Comparison of ENCODE assay signal across 20 cellular contexts in genomic region chr2:191870744-191871143, GRCh38. TPM values are rescaled to one million over a fixed set of nuclear protein-coding genes. Genes with fewer than 3 reads are reported as not detected.
A peak's percentile ranks its signal among the peaks of the same experiment; 100 is the strongest.
DNase-seq lines count a peak whose midpoint lies in the region; ATAC-seq, FAIRE-seq and TF ChIP-seq lines count a peak whose summit lies in the region.
"Had no signal": no experiment of that assay in that cellular context is flagged by ENCODE, and none has a peak within 500 bp of the region (broad histone marks: within the 10 kb centered on the region; RNA-seq: fewer than 3 reads in every experiment).

No MANE protein-coding gene starts in this region.

- no peak overlapping the region for H4K8ac ChIP-seq in H1 (ENCODE audit: extremely low read depth, insufficient read depth, low read length)

- H3K4me2 ChIP-seq in OCI-LY3 (ENCODE audit: low read length) (no peak overlapping the region), H1 (ENCODE audit: insufficient read depth in 1 of 2, low read depth in 2 of 2, low read length in 2 of 2) (no peak overlapping the region)
- H3K4me2 ChIP-seq: KMS-11 had no signal

- H3K79me1 ChIP-seq in H1 (ENCODE audit: low read depth, low read length) = no peaks in the 10 kb centered on the region

- H2BK5ac ChIP-seq in H1 (ENCODE audit: low read depth, low read length) = no peak overlapping the region

- H2BK12ac ChIP-seq in H1 (ENCODE audit: low read depth, low read length) = no peak overlapping the region

- no peaks in the 10 kb centered on the region for H3K9me3 Mint-ChIP-seq in MCF 10A (ENCODE audit: unreplicated experiment)
- no peaks in the 10 kb centered on the region for H3K9me3 Mint-ChIP-seq in type B pancreatic cell
- no peaks in the 10 kb centered on the region for H3K9me3 Mint-ChIP-seq in CD8-positive, alpha-beta memory T cell
- H3K9me3 Mint-ChIP-seq: activated CD4-positive, alpha-beta memory T cell treated with anti-CD3 and anti-CD28 coated beads, Interleukin-2, amount 10 ng/mL, durations not matched to agents 7 days and 5 days; activated T-helper 2 cell treated with anti-CD3 and anti-CD28 coated beads, Interferon-gamma antibody, Interleukin-2, Interleukin-4, amounts not matched to agents 10 μg/mL and 5 μg/mL and 100 μg/mL, durations not matched to agents 14 hours and 24 hours and 36 hours; natural killer cell; stimulated activated naive B cell treated with anti-CD40 and anti-IgM and Interleukin-4, amounts not matched to agents 10 μg/mL and 1 μg/mL and 100 μg/mL, for 72 hours had no signal

- H3K4me3 Mint-ChIP-seq in MCF 10A (ENCODE audit: unreplicated experiment) (no peak overlapping the region), type B pancreatic cell (no peak overlapping the region)
- H3K4me3 Mint-ChIP-seq in CD8-positive, alpha-beta memory T cell = no peak overlapping the region
- H3K4me3 Mint-ChIP-seq: activated CD4-positive, alpha-beta memory T cell treated with anti-CD3 and anti-CD28 coated beads, Interleukin-2, amount 10 ng/mL, durations not matched to agents 7 days and 5 days; natural killer cell; stimulated activated naive B cell treated with anti-CD40 and anti-IgM and Interleukin-4, amounts not matched to agents 10 μg/mL and 1 μg/mL and 100 μg/mL, for 72 hours had no signal

- POLR2A ChIA-PET in MCF 10A (lab: Yijun Ruan, JAX) = interaction anchor here (0.6 to 10.7 kb wide), 9 partner anchors 12 to 293 kb away, joined by 3 to 110 read pairs (median 4); partner anchors contain the start of gene CAVIN2
- POLR2A ChIA-PET in H1 (lab: Charles Lee; ENCODE audit: partially characterized antibody) = no interaction called here
- POLR2A ChIA-PET in CD8-positive, alpha-beta memory T cell (lab: Charles Lee) = interaction anchor here (0.7 kb wide), 1 partner anchor 1501 kb away, joined by 4 read pairs; no protein-coding TSS in a partner anchor

- intact Hi-C loops in MCF 10A (cut with micrococcal nuclease) (no loop called here), breast epithelium (cut with DNase I; ENCODE audit: low total_unique reads) (no loop called here), tibial artery (cut with DNase I; ENCODE audit: low total_unique reads) (no loop called here)

- no peak overlapping the region for H3K18ac ChIP-seq in H1 (ENCODE audit: extremely low read depth, low read length)

- no peak overlapping the region for H3K23ac ChIP-seq in H1 (ENCODE audit: insufficient read length)

- no peak for DNase-seq in MCF 10A (ENCODE audit: unreplicated experiment)
- DNase-seq in breast epithelium (ENCODE audit: low spot score in 2 of 2) = no peak
- DNase-seq in H1 (ENCODE audit: low read depth in 1 of 2, low spot score in 2 of 2) = no peak
- no peak for DNase-seq in type B pancreatic cell (ENCODE audit: extremely low spot score, unreplicated experiment)
- DNase-seq in CD8-positive, alpha-beta memory T cell = no peak
- no peak for DNase-seq in tibial artery
- DNase-seq: activated CD4-positive, alpha-beta memory T cell treated with anti-CD3 and anti-CD28 coated beads, Interleukin-2, amount 10 ng/mL, durations not matched to agents 7 days and 5 days; hippocampal formation; left lung; natural killer cell; NCI-H2171; right cardiac atrium; stimulated activated CD4-positive, alpha-beta T cell treated with anti-CD3 and anti-CD28 coated beads, Interleukin-4, amount 100 ng/mL, for 24 hours; stimulated activated naive B cell treated with anti-CD40 and anti-IgM and Interleukin-4, amounts not matched to agents 10 μg/mL and 1 μg/mL and 100 μg/mL, for 72 hours; T1000 had no signal

- H3K4me1 ChIP-seq in breast epithelium (peaks cover 0 to 7% of the 10 kb centered on the region in 2 donors), OCI-LY3 (ENCODE audit: low read length) (no peaks in the 10 kb centered on the region), H1 (replicated peaks in 1 of 4; ENCODE audit: control insufficient read depth in 3 of 4, insufficient read depth in 4 of 4, low read length in 3 of 4) (peaks cover 0 to 4% (median 0%) of the 10 kb centered on the region in 4 experiments; a peak in 1 of 7 replicates), tibial artery (peaks cover 0 to 21% (median 11%) of the 10 kb centered on the region in 4 donors)
- no peaks in the 10 kb centered on the region for H3K4me1 ChIP-seq in CD8-positive, alpha-beta memory T cell (ENCODE audit: insufficient read depth, low read length)

- TF ChIP-seq EP300 in H1 (IDR thresholded peaks at IDR 0.05; ENCODE audit: borderline replicate concordance in 1 of 2, low read depth in 2 of 2, low read length in 2 of 2) = no peak

- no peak overlapping the region for H2AK5ac ChIP-seq in H1 (ENCODE audit: low read depth, low read length)

- no peak overlapping the region for H3K14ac ChIP-seq in H1 (ENCODE audit: insufficient read length)

- no peak overlapping the region for H2BK20ac ChIP-seq in H1 (ENCODE audit: low read length)

- H2BK120ac ChIP-seq in H1 (replicated peaks; ENCODE audit: low read depth, low read length) = no peak overlapping the region

- H3K9ac ChIP-seq in OCI-LY3 (ENCODE audit: low read length) = no peak overlapping the region
- no peak overlapping the region for H3K9ac ChIP-seq in H1 (replicated peaks in 1 of 4; ENCODE audit: extremely low read depth in 1 of 4, low read depth in 3 of 4, low read length in 3 of 4)
- H3K9ac ChIP-seq: KMS-11 had no signal

- no peaks in the 10 kb centered on the region for H3K79me2 ChIP-seq in OCI-LY3 (ENCODE audit: low read length)
- no peaks in the 10 kb centered on the region for H3K79me2 ChIP-seq in H1 (ENCODE audit: control insufficient read depth in 1 of 2, insufficient read depth in 2 of 2, low read length in 2 of 2)

- no peak overlapping the region for H3K4ac ChIP-seq in H1 (replicated peaks; ENCODE audit: insufficient read length, low read depth, low read length)

- TF ChIP-seq RAD21 in H1 (IDR thresholded peaks at IDR 0.05 in 1 of 2, conservative IDR thresholded peaks at IDR 0.05 in 1 of 2; ENCODE audit: low read depth in 2 of 2, low read length in 2 of 2) = peak; percentile 31 to 55

- H3K36me3 ChIP-seq in breast epithelium = no peaks in the 10 kb centered on the region
- H3K36me3 ChIP-seq in OCI-LY3 (replicated peaks; ENCODE audit: low read depth, low read length) = no peaks in the 10 kb centered on the region
- H3K36me3 ChIP-seq in H1 (ENCODE audit: control insufficient read depth in 2 of 4, insufficient read depth in 4 of 4, low read length in 3 of 4) = no peaks in the 10 kb centered on the region
- no peaks in the 10 kb centered on the region for H3K36me3 ChIP-seq in CD8-positive, alpha-beta memory T cell (ENCODE audit: insufficient read depth, low read length)
- no peaks in the 10 kb centered on the region for H3K36me3 ChIP-seq in tibial artery
- H3K36me3 ChIP-seq: left lung, vagina had no signal

- H3K56ac ChIP-seq in H1 (replicated peaks; ENCODE audit: insufficient read length, low read depth, low read length) = no peak overlapping the region

- peak; percentile 19 for FAIRE-seq in H1 (lab: Jason Lieb, UNC)

- CTCF ChIA-PET in MCF 10A (lab: Yijun Ruan, JAX) = interaction anchor here (0.5 to 4.5 kb wide), 21 partner anchors 9 to 324 kb away, joined by 3 to 62 read pairs (median 5); partner anchors contain the start of genes CAVIN2 and TMEFF2
- CTCF ChIA-PET in H1 (lab: Charles Lee; ENCODE audit: partially characterized antibody) = interaction anchor here (0.7 to 5.4 kb wide), 52 partner anchors 9 to 1644 kb away, joined by 3 to 171 read pairs (median 5); partner anchors contain the start of genes CAVIN2 and TMEFF2
- CTCF ChIA-PET in CD8-positive, alpha-beta memory T cell (lab: Charles Lee) = no interaction called here

- no peak overlapping the region for H3K27ac ChIP-seq in breast epithelium
- H3K27ac ChIP-seq in OCI-LY3 (ENCODE audit: low read length) = no peak overlapping the region
- no peak overlapping the region for H3K27ac ChIP-seq in H1 (ENCODE audit: low read depth, low read length)
- no peak overlapping the region for H3K27ac ChIP-seq in CD8-positive, alpha-beta memory T cell (ENCODE audit: low read depth, low read length)
- no peak overlapping the region for H3K27ac ChIP-seq in tibial artery
- H3K27ac ChIP-seq: KMS-11, left lung, vagina had no signal

- no peak overlapping the region for H2BK15ac ChIP-seq in H1 (ENCODE audit: low read length)

- H3K36me3 Mint-ChIP-seq in MCF 10A (ENCODE audit: insufficient read depth, unreplicated experiment) (no peaks in the 10 kb centered on the region), type B pancreatic cell (no peaks in the 10 kb centered on the region)
- no peaks in the 10 kb centered on the region for H3K36me3 Mint-ChIP-seq in CD8-positive, alpha-beta memory T cell
- H3K36me3 Mint-ChIP-seq: natural killer cell; stimulated activated naive B cell treated with anti-CD40 and anti-IgM and Interleukin-4, amounts not matched to agents 10 μg/mL and 1 μg/mL and 100 μg/mL, for 72 hours had no signal

- H3K4me3 ChIP-seq in breast epithelium (no peak overlapping the region), OCI-LY3 (ENCODE audit: low read length) (no peak overlapping the region), H1 (ENCODE audit: extremely low read depth in 1 of 4, insufficient read depth in 2 of 4, low read depth in 3 of 4, low read length in 4 of 4) (no peak overlapping the region), tibial artery (no peak overlapping the region)
- no peak overlapping the region for H3K4me3 ChIP-seq in CD8-positive, alpha-beta memory T cell (ENCODE audit: low read length)
- H3K4me3 ChIP-seq: left lung, vagina had no signal

- no peak overlapping the region for H4K91ac ChIP-seq in H1 (replicated peaks; ENCODE audit: insufficient read length, low read length)

- H4K5ac ChIP-seq in H1 (ENCODE audit: insufficient read length, low read depth, low read length) = no peak overlapping the region

- H3K9me3 ChIP-seq in breast epithelium (no peaks in the 10 kb centered on the region), OCI-LY3 (ENCODE audit: insufficient read depth, low read length) (no peaks in the 10 kb centered on the region), H1 (ENCODE audit: insufficient read depth in 2 of 2, low read depth in 1 of 2, low read length in 1 of 2) (no peaks in the 10 kb centered on the region), tibial artery (no peaks in the 10 kb centered on the region)
- H3K9me3 ChIP-seq in CD8-positive, alpha-beta memory T cell (ENCODE audit: low read length) = no peaks in the 10 kb centered on the region
- H3K9me3 ChIP-seq: left lung, vagina had no signal

- no peaks in the 10 kb centered on the region for H3K27me3 Mint-ChIP-seq in MCF 10A (ENCODE audit: insufficient read depth, unreplicated experiment)
- no peaks in the 10 kb centered on the region for H3K27me3 Mint-ChIP-seq in type B pancreatic cell
- H3K27me3 Mint-ChIP-seq in CD8-positive, alpha-beta memory T cell = peaks cover 8 to 12% of the 10 kb centered on the region in 2 donors
- H3K27me3 Mint-ChIP-seq: stimulated activated naive B cell treated with anti-CD40 and anti-IgM and Interleukin-4, amounts not matched to agents 10 μg/mL and 1 μg/mL and 100 μg/mL, for 72 hours had no signal

- H3K27me3 ChIP-seq in breast epithelium (no peaks in the 10 kb centered on the region), OCI-LY3 (ENCODE audit: low read depth, low read length) (no peaks in the 10 kb centered on the region), H1 (replicated peaks in 1 of 4; ENCODE audit: control insufficient read depth in 3 of 4, extremely low read depth in 1 of 4, insufficient read depth in 3 of 4, low read length in 3 of 4) (no peaks in the 10 kb centered on the region), tibial artery (no peaks in the 10 kb centered on the region)
- no peaks in the 10 kb centered on the region for H3K27me3 ChIP-seq in CD8-positive, alpha-beta memory T cell (ENCODE audit: insufficient read depth, low read length, poor library complexity, severe bottlenecking)
- H3K27me3 ChIP-seq: left lung, vagina had no signal

- no TSS peak for BruUV-seq in MCF 10A (replicated peaks; lab: Mats Ljungman, UMichigan)

- no peaks in the 10 kb centered on the region for H3K23me2 ChIP-seq in H1 (ENCODE audit: low read depth, low read length)

- H2AFZ ChIP-seq in OCI-LY3 (ENCODE audit: low read depth, low read length) (no peak overlapping the region), H1 (ENCODE audit: low read length) (no peak overlapping the region)

- no peak for ATAC-seq in activated CD4-positive, CD25-positive, alpha-beta regulatory T cell treated with anti-CD3 and anti-CD28 coated beads, Interleukin-2, amount 50 U/mL, for 24 hours
- ATAC-seq: natural killer cell; right cardiac atrium; stimulated activated naive B cell treated with anti-CD40 and anti-IgM and Interleukin-4, amounts not matched to agents 10 μg/mL and 1 μg/mL and 100 μg/mL, for 72 hours had no signal

- TF ChIP-seq POLR2A in breast epithelium (IDR thresholded peaks at IDR 0.05) = no peak
- no peak for TF ChIP-seq POLR2A in H1 (IDR thresholded peaks at IDR 0.05; ENCODE audit: control extremely low read depth in 1 of 2, low read depth in 2 of 2, low read length in 2 of 2)

- H3K27ac Mint-ChIP-seq in MCF 10A (ENCODE audit: low read depth, unreplicated experiment) (no peak overlapping the region), type B pancreatic cell (no peak overlapping the region)
- H3K27ac Mint-ChIP-seq in CD8-positive, alpha-beta memory T cell = no peak overlapping the region
- H3K27ac Mint-ChIP-seq: activated CD4-positive, alpha-beta memory T cell treated with anti-CD3 and anti-CD28 coated beads, Interleukin-2, amount 10 ng/mL, durations not matched to agents 7 days and 5 days; activated T-helper 2 cell treated with anti-CD3 and anti-CD28 coated beads, Interferon-gamma antibody, Interleukin-2, Interleukin-4, amounts not matched to agents 10 μg/mL and 5 μg/mL and 100 μg/mL, durations not matched to agents 14 hours and 24 hours and 36 hours; natural killer cell; stimulated activated naive B cell treated with anti-CD40 and anti-IgM and Interleukin-4, amounts not matched to agents 10 μg/mL and 1 μg/mL and 100 μg/mL, for 72 hours had no signal

- H3K4me1 Mint-ChIP-seq in MCF 10A (ENCODE audit: insufficient read depth, unreplicated experiment) = peaks cover 37% of the 10 kb centered on the region
- H3K4me1 Mint-ChIP-seq in type B pancreatic cell (ENCODE audit: unreplicated experiment) = peaks cover 23% of the 10 kb centered on the region
- no peaks in the 10 kb centered on the region for H3K4me1 Mint-ChIP-seq in CD8-positive, alpha-beta memory T cell
- H3K4me1 Mint-ChIP-seq: activated CD4-positive, alpha-beta memory T cell treated with anti-CD3 and anti-CD28 coated beads, Interleukin-2, amount 10 ng/mL, durations not matched to agents 7 days and 5 days; natural killer cell had no signal

- TF ChIP-seq CTCF in MCF 10A (IDR thresholded peaks at IDR 0.05; ENCODE audit: unreplicated experiment) = peak; percentile 14
- TF ChIP-seq CTCF in breast epithelium (IDR thresholded peaks at IDR 0.05) = no peak
- TF ChIP-seq CTCF in OCI-LY3 (IDR thresholded peaks at IDR 0.05; ENCODE audit: low read depth, low read length) = peak; percentile 23; the same call in 1 of the 2 replicates
- peak in 2 of 3 experiments; percentile 43 to 61; a peak in 3 of 4 replicates for TF ChIP-seq CTCF in H1 (IDR thresholded peaks at IDR 0.05; ENCODE audit: control extremely low read depth in 1 of 3, insufficient read depth in 1 of 3, low read depth in 1 of 3, low read length in 3 of 3)
- TF ChIP-seq CTCF in type B pancreatic cell (conservative IDR thresholded peaks at IDR 0.05) = peak; percentile 46
- no peak for TF ChIP-seq CTCF in tibial artery (IDR thresholded peaks at IDR 0.05)

- H4K20me1 ChIP-seq in OCI-LY3 (ENCODE audit: insufficient read depth, low read length) (no peaks in the 10 kb centered on the region), H1 (replicated peaks in 1 of 2; ENCODE audit: control insufficient read depth in 1 of 2, insufficient read depth in 2 of 2, low read length in 2 of 2) (no peaks in the 10 kb centered on the region)

RNA-seq across cellular contexts. Expression of gene CAVIN2, which starts 23.9 kb away (rescaled TPM):
- 14.7 and 16.4 TPM in 2 replicates for total RNA-seq in MCF 10A (2022)
- total RNA-seq in breast epithelium = 10 to 100 TPM; 30.7 to 71.4 (median 31.3) TPM
- total RNA-seq in H1 (2021; fragmentation: NEBNext Ultra II Directional; extraction: Animal tissue kit (Norgen Biotek cat#: 25700)) = not detected in 2 replicates
- polyA plus RNA-seq in H1 (2011; rRNA removed) = 0.03 TPM in 2 replicates
- polyA plus RNA-seq in H1 (2011; cell fraction: cytosol; rRNA removed) = not detected
- not detected for polyA plus RNA-seq in H1 (2011; cell fraction: nucleus; rRNA removed)
- 0.07 TPM in 1 of 4 replicates, not detected in the others for polyA plus RNA-seq in H1 (2012, experiment 1 of 2)
- polyA plus RNA-seq in H1 (2012, experiment 2 of 2) = not detected
- 0.02 TPM for polyA plus RNA-seq in H1 (2013, experiment 1 of 2)
- 0.02 TPM for polyA plus RNA-seq in H1 (2013, experiment 2 of 2)
- 0.13 TPM in 1 of 2 replicates, not detected in the other for polyA minus RNA-seq in H1 (2011; rRNA and poly(A)+ RNA removed)
- not detected for polyA minus RNA-seq in H1 (2011; cell fraction: cytosol; rRNA and poly(A)+ RNA removed)
- not detected for polyA minus RNA-seq in H1 (2011; cell fraction: nucleus; rRNA and poly(A)+ RNA removed)
- total RNA-seq in type B pancreatic cell (ENCODE audit: low replicate concordance) = 2.9 and 3.4 TPM in 2 replicates
- total RNA-seq in CD8-positive, alpha-beta memory T cell = not detected
- polyA plus RNA-seq in CD8-positive, alpha-beta memory T cell = not detected
- total RNA-seq: activated CD4-positive, alpha-beta memory T cell treated with anti-CD3 and anti-CD28 coated beads, Interleukin-2, amount 10 ng/mL, durations not matched to agents 7 days and 5 days; activated T-helper 2 cell treated with anti-CD3 and anti-CD28 coated beads, Interferon-gamma antibody, Interleukin-2, Interleukin-4, amounts not matched to agents 10 μg/mL and 5 μg/mL and 100 μg/mL, durations not matched to agents 14 hours and 24 hours and 36 hours had no signal

Comparison
In these comparisons a context has a peak if more than half of its experiments do, and no peak if none do; other contexts are left out.
1. CTCF ChIP-seq: peak in MCF 10A (single experiment), OCI-LY3 (single experiment), H1 (2 of 3) and type B pancreatic cell (single experiment); none in breast epithelium (0 of 3) and tibial artery (0 of 2).